1 cellular context compared by ENCODE assay signal in genomic region chr22:19396934-19397728, GRCh38.
TF ChIP-seq lines count a peak whose summit lies in the region.

No MANE protein-coding gene starts in this region.

TF ChIP-seq in K562, 482 proteins besides CTCF, POLR2A, EP300 and RAD21 (continued from another document and continues in another):
- TF ChIP-seq, protein P1, sequence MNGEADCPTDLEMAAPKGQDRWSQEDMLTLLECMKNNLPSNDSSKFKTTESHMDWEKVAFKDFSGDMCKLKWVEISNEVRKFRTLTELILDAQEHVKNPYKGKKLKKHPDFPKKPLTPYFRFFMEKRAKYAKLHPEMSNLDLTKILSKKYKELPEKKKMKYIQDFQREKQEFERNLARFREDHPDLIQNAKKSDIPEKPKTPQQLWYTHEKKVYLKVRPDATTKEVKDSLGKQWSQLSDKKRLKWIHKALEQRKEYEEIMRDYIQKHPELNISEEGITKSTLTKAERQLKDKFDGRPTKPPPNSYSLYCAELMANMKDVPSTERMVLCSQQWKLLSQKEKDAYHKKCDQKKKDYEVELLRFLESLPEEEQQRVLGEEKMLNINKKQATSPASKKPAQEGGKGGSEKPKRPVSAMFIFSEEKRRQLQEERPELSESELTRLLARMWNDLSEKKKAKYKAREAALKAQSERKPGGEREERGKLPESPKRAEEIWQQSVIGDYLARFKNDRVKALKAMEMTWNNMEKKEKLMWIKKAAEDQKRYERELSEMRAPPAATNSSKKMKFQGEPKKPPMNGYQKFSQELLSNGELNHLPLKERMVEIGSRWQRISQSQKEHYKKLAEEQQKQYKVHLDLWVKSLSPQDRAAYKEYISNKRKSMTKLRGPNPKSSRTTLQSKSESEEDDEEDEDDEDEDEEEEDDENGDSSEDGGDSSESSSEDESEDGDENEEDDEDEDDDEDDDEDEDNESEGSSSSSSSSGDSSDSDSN (IDR thresholded peaks at IDR 0.05; ENCODE audit: borderline replicate concordance in 1 of 2, low read depth in 2 of 2, low read length in 2 of 2): no peak
- TF ChIP-seq HDAC6 (IDR thresholded peaks at IDR 0.05; ENCODE audit: low read depth, low read length): no peak
- TF ChIP-seq LARP7 (IDR thresholded peaks at IDR 0.05): no peak
- no peak for TF ChIP-seq DDX20 (tag; IDR thresholded peaks at IDR 0.05; ENCODE audit: low read depth)
- TF ChIP-seq MTA1 (IDR thresholded peaks at IDR 0.05; ENCODE audit: borderline replicate concordance): no peak
- no peak for TF ChIP-seq CBX2 (IDR thresholded peaks at IDR 0.05; ENCODE audit: insufficient read depth, low read length, poor library complexity, severe bottlenecking)
- TF ChIP-seq TCF7L2 (IDR thresholded peaks at IDR 0.05; ENCODE audit: low read depth, low read length): no peak
- peak; percentile 79 for TF ChIP-seq NFE2 (IDR thresholded peaks at IDR 0.05; ENCODE audit: low read depth)
- no peak for TF ChIP-seq MED1 (CRISPR knock-in tag; IDR thresholded peaks at IDR 0.05; ENCODE audit: borderline replicate concordance)
- TF ChIP-seq, protein P2, sequence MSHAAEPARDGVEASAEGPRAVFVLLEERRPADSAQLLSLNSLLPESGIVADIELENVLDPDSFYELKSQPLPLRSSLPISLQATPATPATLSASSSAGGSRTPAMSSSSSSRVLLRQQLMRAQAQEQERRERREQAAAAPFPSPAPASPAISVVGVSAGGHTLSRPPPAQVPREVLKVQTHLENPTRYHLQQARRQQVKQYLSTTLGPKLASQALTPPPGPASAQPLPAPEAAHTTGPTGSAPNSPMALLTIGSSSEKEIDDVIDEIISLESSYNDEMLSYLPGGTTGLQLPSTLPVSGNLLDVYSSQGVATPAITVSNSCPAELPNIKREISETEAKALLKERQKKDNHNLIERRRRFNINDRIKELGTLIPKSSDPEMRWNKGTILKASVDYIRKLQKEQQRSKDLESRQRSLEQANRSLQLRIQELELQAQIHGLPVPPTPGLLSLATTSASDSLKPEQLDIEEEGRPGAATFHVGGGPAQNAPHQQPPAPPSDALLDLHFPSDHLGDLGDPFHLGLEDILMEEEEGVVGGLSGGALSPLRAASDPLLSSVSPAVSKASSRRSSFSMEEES (CRISPR knock-in tag; IDR thresholded peaks at IDR 0.05): no peak; the same call in 1 of the 2 replicates
- TF ChIP-seq, protein P3, sequence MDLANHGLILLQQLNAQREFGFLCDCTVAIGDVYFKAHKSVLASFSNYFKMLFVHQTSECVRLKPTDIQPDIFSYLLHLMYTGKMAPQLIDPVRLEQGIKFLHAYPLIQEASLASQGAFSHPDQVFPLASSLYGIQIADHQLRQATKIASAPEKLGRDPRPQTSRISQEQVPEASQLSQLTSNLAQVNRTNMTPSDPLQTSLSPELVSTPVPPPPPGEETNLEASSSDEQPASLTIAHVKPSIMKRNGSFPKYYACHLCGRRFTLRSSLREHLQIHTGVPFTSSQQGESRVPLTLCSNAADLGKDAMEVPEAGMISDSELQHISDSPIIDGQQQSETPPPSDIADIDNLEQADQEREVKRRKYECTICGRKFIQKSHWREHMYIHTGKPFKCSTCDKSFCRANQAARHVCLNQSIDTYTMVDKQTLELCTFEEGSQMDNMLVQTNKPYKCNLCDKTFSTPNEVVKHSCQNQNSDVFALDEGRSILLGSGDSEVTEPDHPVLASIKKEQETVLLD (IDR thresholded peaks at IDR 0.05): no peak
- peak; percentile 99 for TF ChIP-seq SMARCE1 (IDR thresholded peaks at IDR 0.05)
- no peak for TF ChIP-seq NRF1 (conservative IDR thresholded peaks at IDR 0.05 in 1 of 2, IDR thresholded peaks at IDR 0.05 in 1 of 2)
- TF ChIP-seq, protein P4, sequence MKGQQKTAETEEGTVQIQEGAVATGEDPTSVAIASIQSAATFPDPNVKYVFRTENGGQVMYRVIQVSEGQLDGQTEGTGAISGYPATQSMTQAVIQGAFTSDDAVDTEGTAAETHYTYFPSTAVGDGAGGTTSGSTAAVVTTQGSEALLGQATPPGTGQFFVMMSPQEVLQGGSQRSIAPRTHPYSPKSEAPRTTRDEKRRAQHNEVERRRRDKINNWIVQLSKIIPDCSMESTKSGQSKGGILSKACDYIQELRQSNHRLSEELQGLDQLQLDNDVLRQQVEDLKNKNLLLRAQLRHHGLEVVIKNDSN (CRISPR knock-in tag; IDR thresholded peaks at IDR 0.05): no peak
- 0 out of 2 replicates have a peak, but pooled peaks have one; percentile 44 for TF ChIP-seq ZNF354B (CRISPR knock-in tag; IDR thresholded peaks at IDR 0.05)
- TF ChIP-seq POLR2AphosphoS5 (IDR thresholded peaks at IDR 0.05; ENCODE audit: control insufficient read depth, insufficient read depth, low read depth, low read length): no peak
- no peak for TF ChIP-seq CHCHD3 (CRISPR knock-in tag; IDR thresholded peaks at IDR 0.05)
- no peak for TF ChIP-seq GTF2A2 (tag; IDR thresholded peaks at IDR 0.05)
- TF ChIP-seq ZNF586 (CRISPR knock-in tag; conservative IDR thresholded peaks at IDR 0.05): no peak; the same call in 1 of the 2 replicates
- TF ChIP-seq, protein P5, sequence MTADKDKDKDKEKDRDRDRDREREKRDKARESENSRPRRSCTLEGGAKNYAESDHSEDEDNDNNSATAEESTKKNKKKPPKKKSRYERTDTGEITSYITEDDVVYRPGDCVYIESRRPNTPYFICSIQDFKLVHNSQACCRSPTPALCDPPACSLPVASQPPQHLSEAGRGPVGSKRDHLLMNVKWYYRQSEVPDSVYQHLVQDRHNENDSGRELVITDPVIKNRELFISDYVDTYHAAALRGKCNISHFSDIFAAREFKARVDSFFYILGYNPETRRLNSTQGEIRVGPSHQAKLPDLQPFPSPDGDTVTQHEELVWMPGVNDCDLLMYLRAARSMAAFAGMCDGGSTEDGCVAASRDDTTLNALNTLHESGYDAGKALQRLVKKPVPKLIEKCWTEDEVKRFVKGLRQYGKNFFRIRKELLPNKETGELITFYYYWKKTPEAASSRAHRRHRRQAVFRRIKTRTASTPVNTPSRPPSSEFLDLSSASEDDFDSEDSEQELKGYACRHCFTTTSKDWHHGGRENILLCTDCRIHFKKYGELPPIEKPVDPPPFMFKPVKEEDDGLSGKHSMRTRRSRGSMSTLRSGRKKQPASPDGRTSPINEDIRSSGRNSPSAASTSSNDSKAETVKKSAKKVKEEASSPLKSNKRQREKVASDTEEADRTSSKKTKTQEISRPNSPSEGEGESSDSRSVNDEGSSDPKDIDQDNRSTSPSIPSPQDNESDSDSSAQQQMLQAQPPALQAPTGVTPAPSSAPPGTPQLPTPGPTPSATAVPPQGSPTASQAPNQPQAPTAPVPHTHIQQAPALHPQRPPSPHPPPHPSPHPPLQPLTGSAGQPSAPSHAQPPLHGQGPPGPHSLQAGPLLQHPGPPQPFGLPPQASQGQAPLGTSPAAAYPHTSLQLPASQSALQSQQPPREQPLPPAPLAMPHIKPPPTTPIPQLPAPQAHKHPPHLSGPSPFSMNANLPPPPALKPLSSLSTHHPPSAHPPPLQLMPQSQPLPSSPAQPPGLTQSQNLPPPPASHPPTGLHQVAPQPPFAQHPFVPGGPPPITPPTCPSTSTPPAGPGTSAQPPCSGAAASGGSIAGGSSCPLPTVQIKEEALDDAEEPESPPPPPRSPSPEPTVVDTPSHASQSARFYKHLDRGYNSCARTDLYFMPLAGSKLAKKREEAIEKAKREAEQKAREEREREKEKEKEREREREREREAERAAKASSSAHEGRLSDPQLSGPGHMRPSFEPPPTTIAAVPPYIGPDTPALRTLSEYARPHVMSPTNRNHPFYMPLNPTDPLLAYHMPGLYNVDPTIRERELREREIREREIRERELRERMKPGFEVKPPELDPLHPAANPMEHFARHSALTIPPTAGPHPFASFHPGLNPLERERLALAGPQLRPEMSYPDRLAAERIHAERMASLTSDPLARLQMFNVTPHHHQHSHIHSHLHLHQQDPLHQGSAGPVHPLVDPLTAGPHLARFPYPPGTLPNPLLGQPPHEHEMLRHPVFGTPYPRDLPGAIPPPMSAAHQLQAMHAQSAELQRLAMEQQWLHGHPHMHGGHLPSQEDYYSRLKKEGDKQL (CRISPR knock-in tag; IDR thresholded peaks at IDR 0.05; ENCODE audit: borderline replicate concordance): no peak
- no peak for TF ChIP-seq ZNF408 (CRISPR knock-in tag; IDR thresholded peaks at IDR 0.05; ENCODE audit: low read depth)
- TF ChIP-seq, protein P6, sequence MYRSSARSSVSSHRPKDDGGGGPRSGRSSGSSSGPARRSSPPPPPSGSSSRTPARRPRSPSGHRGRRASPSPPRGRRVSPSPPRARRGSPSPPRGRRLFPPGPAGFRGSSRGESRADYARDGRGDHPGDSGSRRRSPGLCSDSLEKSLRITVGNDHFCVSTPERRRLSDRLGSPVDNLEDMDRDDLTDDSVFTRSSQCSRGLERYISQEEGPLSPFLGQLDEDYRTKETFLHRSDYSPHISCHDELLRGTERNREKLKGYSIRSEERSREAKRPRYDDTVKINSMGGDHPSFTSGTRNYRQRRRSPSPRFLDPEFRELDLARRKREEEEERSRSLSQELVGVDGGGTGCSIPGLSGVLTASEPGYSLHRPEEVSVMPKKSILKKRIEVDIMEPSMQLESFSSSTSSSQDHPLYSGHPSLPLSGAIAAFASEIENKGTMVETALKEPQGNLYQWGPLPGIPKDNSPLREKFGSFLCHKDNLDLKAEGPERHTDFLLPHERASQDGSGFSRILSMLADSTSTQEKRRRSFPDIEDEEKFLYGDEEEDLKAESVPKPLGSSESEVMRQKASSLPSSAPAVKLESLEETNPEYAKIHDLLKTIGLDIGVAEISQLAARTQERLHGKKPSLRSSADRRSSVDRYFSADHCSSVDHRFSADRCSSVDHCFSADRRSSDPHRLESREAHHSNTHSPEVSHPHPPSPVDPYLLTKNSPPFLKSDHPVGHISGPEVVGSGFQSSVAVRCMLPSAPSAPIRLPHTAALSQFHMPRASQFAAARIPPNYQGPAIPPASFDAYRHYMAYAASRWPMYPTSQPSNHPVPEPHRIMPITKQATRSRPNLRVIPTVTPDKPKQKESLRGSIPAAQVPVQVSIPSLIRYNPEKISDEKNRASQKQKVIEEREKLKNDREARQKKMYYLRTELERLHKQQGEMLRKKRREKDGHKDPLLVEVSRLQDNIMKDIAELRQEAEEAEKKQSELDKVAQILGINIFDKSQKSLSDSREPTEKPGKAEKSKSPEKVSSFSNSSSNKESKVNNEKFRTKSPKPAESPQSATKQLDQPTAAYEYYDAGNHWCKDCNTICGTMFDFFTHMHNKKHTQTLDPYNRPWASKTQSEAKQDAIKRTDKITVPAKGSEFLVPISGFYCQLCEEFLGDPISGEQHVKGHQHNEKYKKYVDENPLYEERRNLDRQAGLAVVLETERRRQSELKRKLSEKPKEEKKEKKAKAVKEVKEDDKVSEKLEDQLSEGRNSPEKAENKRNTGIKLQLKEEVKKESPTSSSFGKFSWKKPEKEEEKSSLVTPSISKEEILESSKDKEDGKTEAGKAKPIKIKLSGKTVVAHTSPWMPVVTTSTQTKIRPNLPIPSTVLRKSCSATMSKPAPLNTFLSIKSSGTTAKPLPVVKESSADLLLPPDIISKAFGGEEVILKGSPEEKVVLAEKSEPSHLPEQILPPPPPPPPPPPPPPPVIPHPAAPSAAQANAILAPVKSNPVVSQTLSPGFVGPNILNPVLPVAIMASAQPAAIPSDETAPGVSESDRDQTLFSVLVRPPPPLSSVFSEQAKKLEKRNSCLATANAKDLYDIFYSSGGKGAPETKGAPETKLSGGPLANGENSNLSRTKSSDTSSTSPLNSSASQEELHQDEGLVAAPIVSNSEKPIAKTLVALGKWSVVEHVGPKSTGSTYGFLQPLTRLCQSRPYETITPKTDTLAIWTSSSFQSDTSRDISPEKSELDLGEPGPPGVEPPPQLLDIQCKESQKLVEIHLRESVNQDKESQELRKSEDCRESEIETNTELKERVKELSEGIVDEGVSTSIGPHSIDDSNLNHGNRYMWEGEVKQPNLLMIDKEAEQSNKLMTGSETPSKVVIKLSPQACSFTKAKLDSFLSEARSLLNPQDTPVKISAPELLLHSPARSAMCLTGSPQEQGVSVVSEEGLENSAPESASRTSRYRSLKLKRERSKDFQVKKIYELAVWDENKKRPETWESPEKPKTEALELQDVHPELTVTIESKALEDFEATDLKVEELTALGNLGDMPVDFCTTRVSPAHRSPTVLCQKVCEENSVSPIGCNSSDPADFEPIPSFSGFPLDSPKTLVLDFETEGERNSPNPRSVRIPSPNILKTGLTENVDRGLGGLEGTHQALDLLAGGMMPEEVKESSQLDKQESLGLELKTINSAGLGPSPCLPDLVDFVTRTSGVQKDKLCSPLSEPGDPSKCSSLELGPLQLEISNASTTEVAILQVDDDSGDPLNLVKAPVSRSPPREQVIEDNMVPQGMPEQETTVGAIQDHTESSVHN (IDR thresholded peaks at IDR 0.05; ENCODE audit: borderline replicate concordance in 1 of 2, low read depth in 1 of 2): no peak
- TF ChIP-seq ESRRB (CRISPR knock-in tag; IDR thresholded peaks at IDR 0.05; ENCODE audit: borderline replicate concordance): 0 out of 2 replicates have a peak, but pooled peaks have one; percentile 5
- TF ChIP-seq ETV1 (tag; conservative IDR thresholded peaks at IDR 0.05; ENCODE audit: low read depth): peak; percentile 82
- TF ChIP-seq MAX (CRISPR knock-in tag; IDR thresholded peaks at IDR 0.05): no peak
- TF ChIP-seq ZNF212 (CRISPR knock-in tag; IDR thresholded peaks at IDR 0.05): no peak
- TF ChIP-seq, protein P7, sequence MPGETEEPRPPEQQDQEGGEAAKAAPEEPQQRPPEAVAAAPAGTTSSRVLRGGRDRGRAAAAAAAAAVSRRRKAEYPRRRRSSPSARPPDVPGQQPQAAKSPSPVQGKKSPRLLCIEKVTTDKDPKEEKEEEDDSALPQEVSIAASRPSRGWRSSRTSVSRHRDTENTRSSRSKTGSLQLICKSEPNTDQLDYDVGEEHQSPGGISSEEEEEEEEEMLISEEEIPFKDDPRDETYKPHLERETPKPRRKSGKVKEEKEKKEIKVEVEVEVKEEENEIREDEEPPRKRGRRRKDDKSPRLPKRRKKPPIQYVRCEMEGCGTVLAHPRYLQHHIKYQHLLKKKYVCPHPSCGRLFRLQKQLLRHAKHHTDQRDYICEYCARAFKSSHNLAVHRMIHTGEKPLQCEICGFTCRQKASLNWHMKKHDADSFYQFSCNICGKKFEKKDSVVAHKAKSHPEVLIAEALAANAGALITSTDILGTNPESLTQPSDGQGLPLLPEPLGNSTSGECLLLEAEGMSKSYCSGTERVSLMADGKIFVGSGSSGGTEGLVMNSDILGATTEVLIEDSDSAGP (CRISPR knock-in tag; IDR thresholded peaks at IDR 0.05): peak; percentile 73; the same call in 1 of the 2 replicates
- no peak for TF ChIP-seq SUPT5H (IDR thresholded peaks at IDR 0.05)
- TF ChIP-seq, protein P8, sequence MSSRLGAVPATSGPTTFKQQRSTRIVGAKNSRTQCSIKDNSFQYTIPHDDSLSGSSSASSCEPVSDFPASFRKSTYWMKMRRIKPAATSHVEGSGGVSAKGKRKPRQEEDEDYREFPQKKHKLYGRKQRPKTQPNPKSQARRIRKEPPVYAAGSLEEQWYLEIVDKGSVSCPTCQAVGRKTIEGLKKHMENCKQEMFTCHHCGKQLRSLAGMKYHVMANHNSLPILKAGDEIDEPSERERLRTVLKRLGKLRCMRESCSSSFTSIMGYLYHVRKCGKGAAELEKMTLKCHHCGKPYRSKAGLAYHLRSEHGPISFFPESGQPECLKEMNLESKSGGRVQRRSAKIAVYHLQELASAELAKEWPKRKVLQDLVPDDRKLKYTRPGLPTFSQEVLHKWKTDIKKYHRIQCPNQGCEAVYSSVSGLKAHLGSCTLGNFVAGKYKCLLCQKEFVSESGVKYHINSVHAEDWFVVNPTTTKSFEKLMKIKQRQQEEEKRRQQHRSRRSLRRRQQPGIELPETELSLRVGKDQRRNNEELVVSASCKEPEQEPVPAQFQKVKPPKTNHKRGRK (tag; IDR thresholded peaks at IDR 0.05): no peak
- no peak for TF ChIP-seq NR2C1 (IDR thresholded peaks at IDR 0.05)
- TF ChIP-seq NR2C1 (tag; IDR thresholded peaks at IDR 0.05): peak; percentile 62
- no peak; the same call in 1 of the 2 replicates for TF ChIP-seq NFXL1 (CRISPR knock-in tag; IDR thresholded peaks at IDR 0.05)
